ENCODE assay signal across 8 cellular contexts in the genomic region with DNA sequence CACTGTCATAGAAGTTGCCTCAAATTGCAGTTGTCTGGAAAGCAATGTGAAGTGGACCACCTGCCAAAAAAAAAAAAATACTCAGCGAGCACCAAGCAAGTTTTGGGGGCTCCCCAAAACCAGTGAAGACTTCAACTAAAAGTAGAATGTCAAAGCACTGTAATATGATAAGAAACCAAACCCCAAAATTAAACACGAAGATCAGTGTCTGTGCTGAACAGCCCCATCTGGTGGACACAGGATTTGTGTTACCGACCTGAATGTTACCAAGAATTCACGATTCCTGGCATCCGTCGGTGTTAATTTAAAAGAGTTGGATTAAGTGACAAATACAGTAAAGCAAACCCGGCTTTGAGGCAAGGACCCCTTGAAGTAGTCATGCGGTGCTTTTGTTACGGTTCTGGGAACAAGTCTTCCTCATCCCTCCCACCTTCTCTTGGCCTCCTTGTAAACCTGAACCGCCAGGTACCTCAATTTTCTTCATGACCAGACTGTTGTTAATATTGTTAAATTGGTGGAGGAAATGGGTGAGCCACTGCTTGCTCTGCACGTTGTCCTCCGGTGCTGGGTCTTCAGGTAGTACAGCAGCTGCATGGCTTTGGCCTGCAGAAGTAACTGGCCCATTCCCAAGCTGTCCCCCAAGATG. TPM values are rescaled to one million over a fixed set of nuclear protein-coding genes. Genes with fewer than 3 reads are reported as not detected.
DNase-seq lines count a peak whose midpoint lies in the region; ATAC-seq and TF ChIP-seq lines count a peak whose summit lies in the region.

No MANE protein-coding gene starts in this region.

- H3K4me3 ChIP-seq in GM23338 (no peak overlapping the region), psoas muscle (no peak overlapping the region)

- no peaks in the 10 kb centered on the region for H4K20me1 ChIP-seq in GM23338 (replicated peaks; ENCODE audit: insufficient read depth)

- intact Hi-C loops in psoas muscle (cut with DNase I): no loop called here

- H3K27ac Mint-ChIP-seq in GM23338: no peak overlapping the region

- H2AFZ ChIP-seq in GM23338: no peak overlapping the region

- DNase-seq in Ammon's horn (ENCODE audit: low spot score) (peak; percentile 79), GM23338 (ENCODE audit: low spot score) (peak; percentile 87), RPMI7951 (ENCODE audit: low read depth) (peak; percentile 59), glomerular endothelial cell (ENCODE audit: extremely low read depth, low read depth, low spot score) (peak; percentile 39), psoas muscle (peak; percentile 17 to 54), SKM-1 (lab: John Stamatoyannopoulos, UW; ENCODE audit: unreplicated experiment) (no peak)
- peak; percentile 56 for DNase-seq in activated naive CD4-positive, alpha-beta T cell treated with Interleukin-2 at 50 U/mL for 16 hours

- H3K36me3 ChIP-seq in GM23338 (ENCODE audit: insufficient read depth) (no peaks in the 10 kb centered on the region), psoas muscle (ENCODE audit: insufficient read depth in 1 of 2, low read depth in 1 of 2) (peaks cover 0 to 3% of the 10 kb centered on the region in 2 donors)

- peaks cover 4% of the 10 kb centered on the region; the same call in 2 of the 3 replicates for H3K4me1 Mint-ChIP-seq in GM23338

- peaks cover 3% of the 10 kb centered on the region; the same call in 1 of the 3 replicates for H3K36me3 Mint-ChIP-seq in GM23338 (ENCODE audit: low read depth)

- no peaks in the 10 kb centered on the region for H3K79me2 ChIP-seq in GM23338 (replicated peaks; ENCODE audit: insufficient read depth)

- H3K27ac ChIP-seq in GM23338 (ENCODE audit: low read depth) (no peak overlapping the region), psoas muscle (no peak overlapping the region)

- peaks cover 3% of the 10 kb centered on the region; the same call in 1 of the 2 replicates for H3K4me1 ChIP-seq in GM23338 (ENCODE audit: insufficient read depth)
- peaks cover 5% of the 10 kb centered on the region for H3K4me1 ChIP-seq in psoas muscle

- ATAC-seq in GM23338 (peak; percentile 59), psoas muscle (peak in 1 of 4 donors; percentile 67), GM21526 (IDR thresholded peaks at IDR 0.05; ENCODE audit: low FRiP score, unreplicated experiment) (no peak)

- peaks cover 7% of the 10 kb centered on the region for H3K27me3 Mint-ChIP-seq in GM23338 (ENCODE audit: insufficient read depth, low read depth, poor library complexity)

- H3K27me3 ChIP-seq in GM23338 (ENCODE audit: insufficient read depth) (no peaks in the 10 kb centered on the region), psoas muscle (ENCODE audit: insufficient read depth in 3 of 3, low read length in 2 of 3) (peaks cover 0 to 4% (median 0%) of the 10 kb centered on the region in 3 donors)

- WGBS in psoas muscle, 3 donors: 22 to 26% (median 23%) methylated on average over 12 of the region's 12 CpGs

- no peaks in the 10 kb centered on the region for H3K9me3 ChIP-seq in psoas muscle

- H3K9me3 Mint-ChIP-seq in GM23338: no peaks in the 10 kb centered on the region

- H3F3A ChIP-seq in GM23338 (replicated peaks; ENCODE audit: low read depth): 0 out of 2 replicates have a peak, but pooled peaks cover 3% of the 10 kb centered on the region

- TF ChIP-seq CTCF in GM23338 (conservative IDR thresholded peaks at IDR 0.05; ENCODE audit: low read depth in 2 of 2): peak; percentile 82 to 84
- TF ChIP-seq CTCF in psoas muscle (IDR thresholded peaks at IDR 0.05): peak; percentile 73

- no peak overlapping the region for H3K4me3 Mint-ChIP-seq in GM23338

- H3K9me2 ChIP-seq in GM23338 (ENCODE audit: insufficient read depth): no peaks in the 10 kb centered on the region

- H3K4me2 ChIP-seq in GM23338: no peak overlapping the region

TF ChIP-seq in GM23338, 12 proteins besides CTCF, POLR2A, EP300 and RAD21:
- TF ChIP-seq, protein P1, sequence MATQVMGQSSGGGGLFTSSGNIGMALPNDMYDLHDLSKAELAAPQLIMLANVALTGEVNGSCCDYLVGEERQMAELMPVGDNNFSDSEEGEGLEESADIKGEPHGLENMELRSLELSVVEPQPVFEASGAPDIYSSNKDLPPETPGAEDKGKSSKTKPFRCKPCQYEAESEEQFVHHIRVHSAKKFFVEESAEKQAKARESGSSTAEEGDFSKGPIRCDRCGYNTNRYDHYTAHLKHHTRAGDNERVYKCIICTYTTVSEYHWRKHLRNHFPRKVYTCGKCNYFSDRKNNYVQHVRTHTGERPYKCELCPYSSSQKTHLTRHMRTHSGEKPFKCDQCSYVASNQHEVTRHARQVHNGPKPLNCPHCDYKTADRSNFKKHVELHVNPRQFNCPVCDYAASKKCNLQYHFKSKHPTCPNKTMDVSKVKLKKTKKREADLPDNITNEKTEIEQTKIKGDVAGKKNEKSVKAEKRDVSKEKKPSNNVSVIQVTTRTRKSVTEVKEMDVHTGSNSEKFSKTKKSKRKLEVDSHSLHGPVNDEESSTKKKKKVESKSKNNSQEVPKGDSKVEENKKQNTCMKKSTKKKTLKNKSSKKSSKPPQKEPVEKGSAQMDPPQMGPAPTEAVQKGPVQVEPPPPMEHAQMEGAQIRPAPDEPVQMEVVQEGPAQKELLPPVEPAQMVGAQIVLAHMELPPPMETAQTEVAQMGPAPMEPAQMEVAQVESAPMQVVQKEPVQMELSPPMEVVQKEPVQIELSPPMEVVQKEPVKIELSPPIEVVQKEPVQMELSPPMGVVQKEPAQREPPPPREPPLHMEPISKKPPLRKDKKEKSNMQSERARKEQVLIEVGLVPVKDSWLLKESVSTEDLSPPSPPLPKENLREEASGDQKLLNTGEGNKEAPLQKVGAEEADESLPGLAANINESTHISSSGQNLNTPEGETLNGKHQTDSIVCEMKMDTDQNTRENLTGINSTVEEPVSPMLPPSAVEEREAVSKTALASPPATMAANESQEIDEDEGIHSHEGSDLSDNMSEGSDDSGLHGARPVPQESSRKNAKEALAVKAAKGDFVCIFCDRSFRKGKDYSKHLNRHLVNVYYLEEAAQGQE (IDR thresholded peaks at IDR 0.05; ENCODE audit: unreplicated experiment): no peak
- TF ChIP-seq CREB1 (CRISPR knock-in tag; IDR thresholded peaks at IDR 0.05; ENCODE audit: low read depth): no peak
- TF ChIP-seq EZH2 (IDR thresholded peaks at IDR 0.05; ENCODE audit: low read depth, unreplicated experiment): no peak
- TF ChIP-seq POLR2AphosphoS5 (IDR thresholded peaks at IDR 0.05; ENCODE audit: low read depth): no peak

RNA-seq across cellular contexts. Expression of a gene that starts 31.3 kb away (rescaled TPM):
- total RNA-seq in GM23338 (2014; rRNA removed; shearing (Covaris generic)): 180 and 246 TPM in 2 replicates
- polyA plus RNA-seq in GM23338 (2016; fragmentation: Nextera tagmentation; extraction: Ambion mirVana) (862 and 1,104 TPM in 2 replicates), psoas muscle (100 to 1,000 TPM in 1 of 3 donors, 10 to 100 TPM in 2; 56.7 to 120 (median 77.4) TPM)
- 127 and 164 TPM in 2 replicates for total RNA-seq in RPMI7951 (2014; rRNA removed; shearing (Covaris generic))
- total RNA-seq in glomerular endothelial cell (84.8 and 92.9 TPM in 2 replicates), psoas muscle (10 to 100 TPM; 37.9 to 72.0 (median 48.0) TPM)

RNA-seq across cellular contexts. Expression of a gene that starts 33.7 kb away (rescaled TPM):
- 46.5 and 50.5 TPM in 2 replicates for total RNA-seq in GM23338 (2014; rRNA removed; shearing (Covaris generic))
- polyA plus RNA-seq in GM23338 (2016; fragmentation: Nextera tagmentation; extraction: Ambion mirVana) (36.9 and 37.5 TPM in 2 replicates), psoas muscle (1 to 10 TPM; 2.6 to 7.9 (median 4.8) TPM)
- total RNA-seq in RPMI7951 (2014; rRNA removed; shearing (Covaris generic)): 6.0 and 8.9 TPM in 2 replicates
- total RNA-seq in glomerular endothelial cell (5.1 and 7.9 TPM in 2 replicates), psoas muscle (1 to 10 TPM; 4.4 to 8.9 (median 7.6) TPM)

RNA-seq across cellular contexts. Expression of a gene that starts 57.3 kb away (rescaled TPM):
- total RNA-seq in GM23338 (2014; rRNA removed; shearing (Covaris generic)): 74.8 and 82.6 TPM in 2 replicates
- 220 and 233 TPM in 2 replicates for polyA plus RNA-seq in GM23338 (2016; fragmentation: Nextera tagmentation; extraction: Ambion mirVana)
- total RNA-seq in RPMI7951 (2014; rRNA removed; shearing (Covaris generic)): 124 and 133 TPM in 2 replicates
- 38.5 and 43.7 TPM in 2 replicates for total RNA-seq in glomerular endothelial cell
- total RNA-seq in psoas muscle: 10 to 100 TPM; 50.7 to 75.4 (median 56.5) TPM
- polyA plus RNA-seq in psoas muscle: 10 to 100 TPM; 44.9 to 61.8 (median 51.9) TPM

RNA-seq across cellular contexts. Expression of a gene that starts 59.9 kb away (rescaled TPM):
- 28.0 and 30.3 TPM in 2 replicates for total RNA-seq in GM23338 (2014; rRNA removed; shearing (Covaris generic))
- polyA plus RNA-seq in GM23338 (2016; fragmentation: Nextera tagmentation; extraction: Ambion mirVana) (10.7 and 12.4 TPM in 2 replicates), psoas muscle (100 to 1,000 TPM in 1 of 3 donors, 10 to 100 TPM in 2; 28.7 to 160 (median 63.5) TPM)
- 20.3 and 20.9 TPM in 2 replicates for total RNA-seq in RPMI7951 (2014; rRNA removed; shearing (Covaris generic))
- total RNA-seq in glomerular endothelial cell (18.5 and 28.5 TPM in 2 replicates), psoas muscle (100 to 1,000 TPM; 158 to 202 (median 166) TPM)
